ENCODE assay signal across 1 cellular context in genomic region chr12:58365087-58365390, GRCh38.
TF ChIP-seq lines count a peak whose summit lies in the region.

No MANE protein-coding gene starts in this region.

TF ChIP-seq in SK-N-SH, 30 proteins besides CTCF, POLR2A, EP300 and RAD21 (continued from another document):
- no peak for TF ChIP-seq USF2 (IDR thresholded peaks at IDR 0.05; ENCODE audit: borderline replicate concordance, low read depth, low read length)
- TF ChIP-seq EZH2phosphoT487 (IDR thresholded peaks at IDR 0.05; ENCODE audit: borderline replicate concordance, low read depth) = no peak
- TF ChIP-seq REST (IDR thresholded peaks at IDR 0.05; ENCODE audit: low read depth, low read length) = no peak
- no peak for TF ChIP-seq PBX3 (IDR thresholded peaks at IDR 0.05)
